1 cellular context compared by ENCODE assay signal in the genomic region with DNA sequence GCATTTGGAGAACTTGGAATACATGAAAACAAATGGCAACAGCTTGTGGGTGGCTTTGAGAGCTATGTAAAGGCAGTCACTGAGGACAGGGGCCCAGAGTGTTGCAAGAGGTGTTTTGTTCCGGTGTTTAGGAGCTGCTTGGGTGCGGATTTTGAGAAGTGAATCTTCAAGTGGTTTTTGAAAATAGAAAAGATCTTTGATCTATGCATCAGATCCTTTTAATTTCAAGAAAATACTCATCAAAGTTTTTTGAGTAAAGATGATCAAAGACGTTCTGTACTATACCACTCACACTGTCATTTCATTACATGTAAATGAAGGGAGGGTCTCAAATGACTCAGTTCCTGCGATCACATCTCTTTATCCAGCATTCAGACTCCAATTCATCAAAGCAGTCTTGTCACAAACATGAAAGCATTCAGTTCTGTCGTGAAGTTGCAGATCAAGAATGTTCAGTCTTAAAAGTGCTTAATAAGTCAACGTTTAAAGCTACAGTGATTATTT.
TF ChIP-seq lines count a peak whose summit lies in the region.

No MANE protein-coding gene starts in this region.

TF ChIP-seq in GM12878, 131 proteins besides CTCF, POLR2A, EP300 and RAD21 (continued from another document):
- TF ChIP-seq, protein P1, sequence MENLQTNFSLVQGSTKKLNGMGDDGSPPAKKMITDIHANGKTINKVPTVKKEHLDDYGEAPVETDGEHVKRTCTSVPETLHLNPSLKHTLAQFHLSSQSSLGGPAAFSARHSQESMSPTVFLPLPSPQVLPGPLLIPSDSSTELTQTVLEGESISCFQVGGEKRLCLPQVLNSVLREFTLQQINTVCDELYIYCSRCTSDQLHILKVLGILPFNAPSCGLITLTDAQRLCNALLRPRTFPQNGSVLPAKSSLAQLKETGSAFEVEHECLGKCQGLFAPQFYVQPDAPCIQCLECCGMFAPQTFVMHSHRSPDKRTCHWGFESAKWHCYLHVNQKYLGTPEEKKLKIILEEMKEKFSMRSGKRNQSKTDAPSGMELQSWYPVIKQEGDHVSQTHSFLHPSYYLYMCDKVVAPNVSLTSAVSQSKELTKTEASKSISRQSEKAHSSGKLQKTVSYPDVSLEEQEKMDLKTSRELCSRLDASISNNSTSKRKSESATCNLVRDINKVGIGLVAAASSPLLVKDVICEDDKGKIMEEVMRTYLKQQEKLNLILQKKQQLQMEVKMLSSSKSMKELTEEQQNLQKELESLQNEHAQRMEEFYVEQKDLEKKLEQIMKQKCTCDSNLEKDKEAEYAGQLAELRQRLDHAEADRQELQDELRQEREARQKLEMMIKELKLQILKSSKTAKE (IDR thresholded peaks at IDR 0.05; ENCODE audit: low read depth, poor library complexity, severe bottlenecking), result peak; percentile 81
- TF ChIP-seq CREB1 (IDR thresholded peaks at IDR 0.05; ENCODE audit: low read depth) (peak; percentile 37; the same call in 1 of the 2 replicates), IRF4 (IDR thresholded peaks at IDR 0.05; ENCODE audit: low read depth, low read length) (peak; percentile 94), KLF5 (IDR thresholded peaks at IDR 0.05; ENCODE audit: partially characterized antibody) (no peak), CBX5 (IDR thresholded peaks at IDR 0.05; ENCODE audit: low read depth) (peak; percentile 92), RUNX3 (IDR thresholded peaks at IDR 0.05; ENCODE audit: low read length) (peak; percentile 86), GABPA (IDR thresholded peaks at IDR 0.05; ENCODE audit: low read depth) (peak; percentile 49; the same call in 1 of the 2 replicates), DPF2 (IDR thresholded peaks at IDR 0.05) (peak; percentile 92)
- TF ChIP-seq, protein P2, sequence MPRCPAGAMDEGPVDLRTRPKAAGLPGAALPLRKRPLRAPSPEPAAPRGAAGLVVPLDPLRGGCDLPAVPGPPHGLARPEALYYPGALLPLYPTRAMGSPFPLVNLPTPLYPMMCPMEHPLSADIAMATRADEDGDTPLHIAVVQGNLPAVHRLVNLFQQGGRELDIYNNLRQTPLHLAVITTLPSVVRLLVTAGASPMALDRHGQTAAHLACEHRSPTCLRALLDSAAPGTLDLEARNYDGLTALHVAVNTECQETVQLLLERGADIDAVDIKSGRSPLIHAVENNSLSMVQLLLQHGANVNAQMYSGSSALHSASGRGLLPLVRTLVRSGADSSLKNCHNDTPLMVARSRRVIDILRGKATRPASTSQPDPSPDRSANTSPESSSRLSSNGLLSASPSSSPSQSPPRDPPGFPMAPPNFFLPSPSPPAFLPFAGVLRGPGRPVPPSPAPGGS (IDR thresholded peaks at IDR 0.05; ENCODE audit: borderline replicate concordance, insufficient read depth, low read depth, low read length, poor library complexity, severe bottlenecking), result no peak
TF ChIP-seq in GM12878: peak in this region for 41.
